Comparison of ENCODE assay signal across 1 cellular context in genomic region chr9:84166828-84167400, GRCh38.
TF ChIP-seq lines count a peak whose summit lies in the region.

No MANE protein-coding gene starts in this region.

TF ChIP-seq in GM23338, 12 proteins besides CTCF, POLR2A, EP300 and RAD21 (continued from another document):
- TF ChIP-seq ZNF462 (CRISPR knock-in tag; IDR thresholded peaks at IDR 0.05) (no peak), ZNF331 (CRISPR knock-in tag; IDR thresholded peaks at IDR 0.05; ENCODE audit: low read depth) (no peak), NANOG (IDR thresholded peaks at IDR 0.05; ENCODE audit: borderline replicate concordance) (no peak), ZNF114 (CRISPR knock-in tag; IDR thresholded peaks at IDR 0.05) (no peak), STAT1 (IDR thresholded peaks at IDR 0.05; ENCODE audit: unreplicated experiment) (no peak), CREB1 (CRISPR knock-in tag; IDR thresholded peaks at IDR 0.05; ENCODE audit: low read depth) (no peak), JUNB (IDR thresholded peaks at IDR 0.05; ENCODE audit: unreplicated experiment) (no peak), EZH2 (IDR thresholded peaks at IDR 0.05; ENCODE audit: low read depth, unreplicated experiment) (no peak)
